In genomic region chr6:163507965-163508364, GRCh38 we compare ENCODE assay signal across 1 cellular context.
A peak's percentile ranks its signal among the peaks of the same experiment; 100 is the strongest.
TF ChIP-seq lines count a peak whose summit lies in the region.

No MANE protein-coding gene starts in this region.

TF ChIP-seq in K562, 482 proteins besides CTCF, POLR2A, EP300 and RAD21 (continued from another document):
- no peak for TF ChIP-seq PYGO2 (tag; IDR thresholded peaks at IDR 0.05)
- peak; percentile 24; the same call in 1 of the 2 replicates for TF ChIP-seq ZNF280B (CRISPR knock-in tag; IDR thresholded peaks at IDR 0.05)
- no peak for TF ChIP-seq MLLT1 (IDR thresholded peaks at IDR 0.05)
- TF ChIP-seq TRIM28 (IDR thresholded peaks at IDR 0.05) = peak; percentile 98
